8 cellular contexts compared by ENCODE assay signal in the genomic region with DNA sequence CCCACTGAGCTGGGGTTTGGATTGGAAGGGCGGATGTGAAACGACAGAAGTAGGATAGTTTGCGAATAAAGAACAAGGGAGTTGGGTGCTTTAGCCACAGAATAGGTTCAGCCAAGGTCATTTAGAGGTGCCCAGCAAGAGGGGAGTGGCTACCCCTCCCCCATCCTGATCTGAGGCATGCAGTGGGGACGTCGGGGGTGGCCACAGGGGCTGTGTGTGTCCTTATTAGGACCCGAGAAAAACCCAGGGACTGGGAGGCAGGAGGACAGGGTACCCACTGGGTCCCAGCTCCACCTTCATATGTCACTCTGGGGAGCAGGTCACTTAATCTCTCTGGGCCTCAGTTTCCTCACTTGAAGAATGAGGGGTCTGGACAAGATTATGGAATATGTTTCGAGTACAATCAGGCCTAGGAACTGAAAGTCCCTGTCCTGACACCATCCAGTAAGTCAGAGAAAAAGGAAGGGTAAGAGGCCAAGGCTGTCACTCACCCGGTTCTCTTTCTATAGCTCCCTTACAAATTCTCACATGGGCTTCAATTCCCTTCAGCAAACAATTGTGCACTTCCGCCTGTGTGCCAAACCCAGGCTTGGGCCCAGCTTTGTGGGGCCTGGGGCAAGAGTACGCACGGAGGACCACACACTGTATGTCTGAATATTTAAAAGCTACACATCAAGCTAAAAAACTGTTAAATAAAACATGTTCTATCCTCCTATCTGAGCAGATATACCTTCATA. TPM values are rescaled to one million over a fixed set of nuclear protein-coding genes. Genes with fewer than 3 reads are reported as not detected.
A peak's percentile ranks its signal among the peaks of the same experiment; 100 is the strongest.
DNase-seq lines count a peak whose midpoint lies in the region; ATAC-seq and TF ChIP-seq lines count a peak whose summit lies in the region.

No MANE protein-coding gene starts in this region.

- H3K4me3 ChIP-seq in mucosa of rectum (ENCODE audit: low read length in 2 of 2) = peak overlapping the region; percentile 60 to 61

- no peak overlapping the region for H3K27ac ChIP-seq in CD4-positive, alpha-beta T cell (ENCODE audit: low read depth, low read length)
- peak overlapping the region; percentile 74 to 83 for H3K27ac ChIP-seq in mucosa of rectum (ENCODE audit: low read depth in 2 of 2, low read length in 2 of 2)

- ATAC-seq in CD4-positive, alpha-beta T cell (ENCODE audit: poor library complexity) = no peak
- ATAC-seq in HG02970 (IDR thresholded peaks at IDR 0.05; ENCODE audit: low FRiP score, unreplicated experiment) (peak; percentile 4), GM19397 (IDR thresholded peaks at IDR 0.05; ENCODE audit: unreplicated experiment) (no peak), HG03521 (IDR thresholded peaks at IDR 0.05; ENCODE audit: unreplicated experiment) (no peak), HG03565 (IDR thresholded peaks at IDR 0.05; ENCODE audit: unreplicated experiment) (no peak)

- H3K27me3 Mint-ChIP-seq in CD4-positive, alpha-beta T cell = no peaks in the 10 kb centered on the region
- H3K27me3 Mint-ChIP-seq in brain = peaks cover 3% of the 10 kb centered on the region

- H3K27ac Mint-ChIP-seq in CD4-positive, alpha-beta T cell = no peak overlapping the region
- peak overlapping the region in 1 of 5 experiments; percentile 31 for H3K27ac Mint-ChIP-seq in brain

- H3K36me3 Mint-ChIP-seq in CD4-positive, alpha-beta T cell (ENCODE audit: low read depth) = no peaks in the 10 kb centered on the region
- no peaks in the 10 kb centered on the region for H3K36me3 Mint-ChIP-seq in brain

- H3K27me3 ChIP-seq in CD4-positive, alpha-beta T cell (ENCODE audit: control insufficient read depth, insufficient read depth, low read length) = no peaks in the 10 kb centered on the region
- H3K27me3 ChIP-seq in mucosa of rectum (ENCODE audit: control insufficient read depth in 2 of 2, insufficient read depth in 2 of 2, low read length in 2 of 2) = peaks cover 0 to 2% of the 10 kb centered on the region in 2 donors

- peaks cover 4 to 5% of the 10 kb centered on the region in 2 donors for H3K4me1 ChIP-seq in mucosa of rectum (ENCODE audit: control insufficient read depth in 2 of 2, insufficient read depth in 2 of 2, low read length in 2 of 2)

- intact Hi-C loops in CD4-positive, alpha-beta T cell (cut with DNase I, micrococcal nuclease) = loop anchor here (1.0 to 10.0 kb wide), 6 partner anchors 61 to 258 kb away; partner anchors contain the start of gene DDX3X (in 1 of the 2)

- CTCF ChIA-PET in CD4-positive, alpha-beta T cell (lab: Charles Lee) = interaction anchor here (0.8 to 1.7 kb wide), 4 partner anchors 31 to 328 kb away, joined by 3 to 5 read pairs (median 3); no protein-coding TSS in a partner anchor

- no peaks in the 10 kb centered on the region for H3K36me3 ChIP-seq in mucosa of rectum (ENCODE audit: control insufficient read depth in 2 of 2, insufficient read depth in 2 of 2, low read length in 2 of 2)

- no peak for DNase-seq in CD4-positive, alpha-beta T cell
- DNase-seq in NCI-H1092 treated with DMSO at 0.1 percent for 48 hours (lab: John Stamatoyannopoulos, UW) = no peak

- no peaks in the 10 kb centered on the region for H3K4me1 Mint-ChIP-seq in CD4-positive, alpha-beta T cell (ENCODE audit: low read depth)
- peaks cover 15% of the 10 kb centered on the region for H3K4me1 Mint-ChIP-seq in brain

- H3K9me3 ChIP-seq in CD4-positive, alpha-beta T cell (ENCODE audit: control insufficient read depth, low read length) = no peaks in the 10 kb centered on the region
- H3K9me3 ChIP-seq in mucosa of rectum (ENCODE audit: control insufficient read depth in 2 of 2, low read length in 2 of 2) = no peaks in the 10 kb centered on the region

- no peak for TF ChIP-seq CTCF in CD4-positive, alpha-beta T cell (IDR thresholded peaks at IDR 0.05)
- TF ChIP-seq CTCF in brain (conservative IDR thresholded peaks at IDR 0.05) = no peak

- POLR2A ChIA-PET in CD4-positive, alpha-beta T cell (lab: Charles Lee) = interaction anchor here (0.8 to 1.5 kb wide), 2 partner anchors 166 to 168 kb away, joined by 3 read pairs; no protein-coding TSS in a partner anchor

- H3K4me3 Mint-ChIP-seq in CD4-positive, alpha-beta T cell = peak overlapping the region; percentile 30
- peak overlapping the region in 3 of 5 experiments; percentile 31 to 59 (median 34) for H3K4me3 Mint-ChIP-seq in brain

- no peaks in the 10 kb centered on the region for H3K9me3 Mint-ChIP-seq in CD4-positive, alpha-beta T cell
- peaks cover 0 to 4% (median 3%) of the 10 kb centered on the region in 5 experiments for H3K9me3 Mint-ChIP-seq in brain

- peak overlapping the region; percentile 64 to 79 for H3K9ac ChIP-seq in mucosa of rectum (ENCODE audit: low read depth in 1 of 2, low read length in 2 of 2)

RNA-seq across cellular contexts. Expression of gene NYX, which starts 4.2 kb away (rescaled TPM):
- not detected for total RNA-seq in CD4-positive, alpha-beta T cell
- polyA plus RNA-seq in brain (ENCODE audit: insufficient read depth, low read depth, low replicate concordance) = not detected
